In the genomic region with DNA sequence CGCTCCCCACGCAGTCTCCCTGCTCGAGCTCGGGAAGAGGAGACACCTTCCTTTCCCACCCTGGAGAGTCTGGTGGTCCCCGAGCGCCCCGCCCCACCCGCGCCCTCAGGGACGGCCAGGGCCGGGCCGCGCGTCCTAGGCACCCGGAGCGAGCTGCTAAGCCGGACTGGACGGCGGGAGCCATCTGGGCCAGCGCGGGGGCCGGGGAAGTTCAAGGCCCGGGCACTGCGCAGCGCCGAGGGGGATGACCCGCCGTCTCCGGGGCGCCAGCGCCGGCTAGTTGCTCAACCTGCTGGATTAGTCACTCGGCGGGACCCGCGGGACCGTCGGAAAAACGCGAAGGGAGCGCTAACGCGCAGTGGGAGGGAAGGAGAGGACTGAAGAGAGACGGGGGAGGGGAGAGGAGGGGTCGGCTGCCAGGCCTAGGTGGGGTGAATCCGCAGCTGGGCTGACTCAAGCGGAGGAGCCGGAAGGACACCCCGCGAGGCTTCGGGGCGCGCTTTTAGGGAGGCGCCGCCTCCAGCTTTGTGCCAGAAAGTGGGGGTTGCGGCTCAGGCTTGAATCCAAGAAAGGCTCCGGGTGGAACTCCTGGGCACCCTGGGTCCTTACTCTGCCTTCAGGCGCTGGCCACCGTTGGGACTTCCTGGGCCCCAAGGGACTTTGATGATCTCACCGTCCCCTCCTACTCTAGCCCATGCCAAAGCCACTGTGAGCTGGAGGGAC, we compare ENCODE assay signal across 9 cellular contexts.
DNase-seq lines count a peak whose midpoint lies in the region; ATAC-seq and TF ChIP-seq lines count a peak whose summit lies in the region.
"Had no signal": no experiment of that assay in that cellular context is flagged by ENCODE, and none has a peak within 500 bp of the region (broad histone marks: within the 10 kb centered on the region; RNA-seq: fewer than 3 reads in every experiment).

No MANE protein-coding gene starts in this region.

- no peak for TF ChIP-seq CTCF in ascending aorta (IDR thresholded peaks at IDR 0.05)

- DNase-seq in NCI-H2227 (lab: John Stamatoyannopoulos, UW; ENCODE audit: unreplicated experiment), result peak; percentile 2
- no peak for DNase-seq in NCI-H2227 treated with DMSO at 0.1 percent for 48 hours (lab: John Stamatoyannopoulos, UW)
- peak in 1 of 2 donors; percentile 88 for DNase-seq in ascending aorta (ENCODE audit: low spot score in 2 of 2)
- peak; percentile 85 for DNase-seq in islet precursor cell
- no peak for DNase-seq in NCI-H2196 treated with DMSO at 0.1 percent for 48 hours (lab: John Stamatoyannopoulos, UW; ENCODE audit: unreplicated experiment)
- DNase-seq in 8988T, result no peak

- H3K9me3 ChIP-seq in ascending aorta (no peaks in the 10 kb centered on the region), stomach smooth muscle (ENCODE audit: control insufficient read depth in 2 of 2, low read length in 2 of 2) (no peaks in the 10 kb centered on the region)

- intact Hi-C loops in ascending aorta (cut with DNase I), result loop anchor here (1.0 to 2.0 kb wide), 2 partner anchors 35 to 76 kb away; a partner anchor contains a TSS

- H3K27me3 ChIP-seq in ascending aorta, result no peaks in the 10 kb centered on the region
- H3K27me3 ChIP-seq in stomach smooth muscle (ENCODE audit: control insufficient read depth in 1 of 2, insufficient read depth in 2 of 2, low read length in 2 of 2), result peaks cover 11 to 16% of the 10 kb centered on the region in 2 donors

- H3K4me3 ChIP-seq in ascending aorta, result peak overlapping the region; percentile 4 to 30
- H3K4me3 ChIP-seq in stomach smooth muscle (ENCODE audit: low read length in 2 of 2), result peak overlapping the region; percentile 24 to 67

- no peak for ATAC-seq in HG03571 (IDR thresholded peaks at IDR 0.05; ENCODE audit: unreplicated experiment)

- H3K9ac ChIP-seq in stomach smooth muscle (ENCODE audit: low read length in 2 of 2), result no peak overlapping the region

- H3K36me3 ChIP-seq in ascending aorta (no peaks in the 10 kb centered on the region), stomach smooth muscle (ENCODE audit: control insufficient read depth in 2 of 2, insufficient read depth in 2 of 2, low read length in 2 of 2) (no peaks in the 10 kb centered on the region)

- peaks cover 0 to 9% of the 10 kb centered on the region in 2 donors for H3K4me1 ChIP-seq in ascending aorta
- peaks cover 10% of the 10 kb centered on the region for H3K4me1 ChIP-seq in stomach smooth muscle (ENCODE audit: control insufficient read depth, insufficient read depth, low read length)

- peak overlapping the region; percentile 33 to 36 for H3K27ac ChIP-seq in ascending aorta
- H3K27ac ChIP-seq in stomach smooth muscle (ENCODE audit: low read length), result no peak overlapping the region
- H3K27ac ChIP-seq: HL-60 had no signal

Comparison
In these comparisons a context has a peak if more than half of its experiments do, and no peak if none do; other contexts are left out.
1. DNase-seq: peak in NCI-H2227 (single experiment) and islet precursor cell (single experiment); none in NCI-H2227 treated with DMSO at 0.1 percent for 48 hours (single experiment), NCI-H2196 treated with DMSO at 0.1 percent for 48 hours (single experiment) and 8988T (single experiment).